Comparison of ENCODE assay signal across 8 cellular contexts in the genomic region with DNA sequence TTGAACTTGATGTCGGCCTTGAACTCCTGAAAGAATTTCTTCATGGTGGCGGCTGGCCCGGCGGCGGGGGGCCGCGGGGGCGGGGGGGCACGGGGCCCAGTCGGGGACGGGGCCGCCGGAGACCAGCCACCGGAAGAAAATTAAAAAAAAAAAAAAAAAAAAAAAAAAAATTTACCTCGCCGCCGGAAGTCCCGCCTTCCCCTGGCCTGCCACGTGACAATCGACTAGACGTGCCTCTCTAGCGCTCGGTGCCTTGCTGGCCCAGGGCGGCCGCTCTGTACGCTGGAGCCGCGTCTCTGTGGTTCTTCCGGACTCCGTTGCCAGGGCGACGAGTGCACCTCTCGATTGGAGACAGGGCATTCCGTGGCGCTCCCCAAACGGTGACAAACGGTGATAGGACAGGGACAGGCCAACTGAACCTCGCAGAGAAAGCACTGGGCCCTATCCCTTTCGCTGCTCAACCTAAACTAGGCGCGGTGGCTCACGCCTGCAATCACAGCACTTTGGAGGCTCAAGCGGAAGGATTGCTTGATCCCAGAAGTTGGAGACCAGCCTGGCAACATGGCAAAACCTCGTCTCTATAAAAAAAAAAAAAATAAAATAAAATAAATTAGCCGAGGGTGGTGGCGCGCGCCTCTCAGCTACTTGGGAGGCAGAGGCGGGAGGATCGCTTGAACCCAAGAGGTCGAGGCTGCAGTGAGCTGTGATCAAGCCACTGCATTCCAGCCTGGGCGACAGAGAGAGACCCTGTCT. TPM values are rescaled to one million over a fixed set of nuclear protein-coding genes. Genes with fewer than 3 reads are reported as not detected.
DNase-seq lines count a peak whose midpoint lies in the region; ATAC-seq and TF ChIP-seq lines count a peak whose summit lies in the region.

A gene with protein sequence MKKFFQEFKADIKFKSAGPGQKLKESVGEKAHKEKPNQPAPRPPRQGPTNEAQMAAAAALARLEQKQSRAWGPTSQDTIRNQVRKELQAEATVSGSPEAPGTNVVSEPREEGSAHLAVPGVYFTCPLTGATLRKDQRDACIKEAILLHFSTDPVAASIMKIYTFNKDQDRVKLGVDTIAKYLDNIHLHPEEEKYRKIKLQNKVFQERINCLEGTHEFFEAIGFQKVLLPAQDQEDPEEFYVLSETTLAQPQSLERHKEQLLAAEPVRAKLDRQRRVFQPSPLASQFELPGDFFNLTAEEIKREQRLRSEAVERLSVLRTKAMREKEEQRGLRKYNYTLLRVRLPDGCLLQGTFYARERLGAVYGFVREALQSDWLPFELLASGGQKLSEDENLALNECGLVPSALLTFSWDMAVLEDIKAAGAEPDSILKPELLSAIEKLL (minus strand): TSS at position 141 of the 753 bp plus-strand sequence. CDS start 97 bp downstream, at position 44.

- BruUV-seq in PC-9 (replicated peaks; lab: Mats Ljungman, UMichigan) = TSS peak; percentile 68

- CTCF ChIA-PET in PC-9 (lab: Charles Lee) = no interaction called here

- no peaks in the 10 kb centered on the region for H3K27me3 ChIP-seq in PC-9 (ENCODE audit: insufficient read depth, low read depth)
- no peaks in the 10 kb centered on the region for H3K27me3 ChIP-seq in mucosa of rectum (ENCODE audit: control insufficient read depth in 2 of 2, insufficient read depth in 2 of 2, low read length in 2 of 2)

- no peaks in the 10 kb centered on the region for H3K9me3 ChIP-seq in PC-9 (ENCODE audit: insufficient read depth, low read depth)
- no peaks in the 10 kb centered on the region for H3K9me3 ChIP-seq in mucosa of rectum (ENCODE audit: control insufficient read depth in 2 of 2, low read length in 2 of 2)

- H3K79me2 ChIP-seq in PC-9 (ENCODE audit: low read depth) = peaks cover 20% of the 10 kb centered on the region

- H2AFZ ChIP-seq in PC-9 = peak within 1 kb of the TSS; percentile 72; the same call in 1 of the 2 replicates

- H3F3A ChIP-seq in PC-9 (ENCODE audit: insufficient read depth, low read depth) = no peaks in the 10 kb centered on the region

- peak; percentile 84 for ATAC-seq in GM21619 (IDR thresholded peaks at IDR 0.05; ENCODE audit: unreplicated experiment)

- H3K4me2 ChIP-seq in PC-9 = peak within 1 kb of the TSS; percentile 77

- POLR2A ChIA-PET in PC-9 (lab: Charles Lee; ENCODE audit: unreplicated experiment) = no interaction called here

- intact Hi-C loops in PC-9 (cut with micrococcal nuclease; ENCODE audit: unreplicated experiment) = loop anchor here (1.0 to 5.0 kb wide), 2 partner anchors 13 to 179 kb away; a partner anchor contains a TSS

- peaks cover 11% of the 10 kb centered on the region for H4K20me1 ChIP-seq in PC-9 (ENCODE audit: insufficient read depth)

- H3K9ac ChIP-seq in mucosa of rectum (ENCODE audit: low read depth in 1 of 2, low read length in 2 of 2) = peak within 1 kb of the TSS; percentile 64 to 66

- 0 out of 2 replicates have a peak within 1 kb of the TSS, but pooled peaks have one; percentile 43 for H3K27ac ChIP-seq in PC-9
- peak within 1 kb of the TSS; percentile 63 to 80 for H3K27ac ChIP-seq in mucosa of rectum (ENCODE audit: low read depth in 2 of 2, low read length in 2 of 2)

- H3K36me3 ChIP-seq in PC-9 (ENCODE audit: low read depth) (no peaks in the 10 kb centered on the region), mucosa of rectum (ENCODE audit: control insufficient read depth in 2 of 2, insufficient read depth in 2 of 2, low read length in 2 of 2) (peaks cover 13 to 14% of the 10 kb centered on the region in 2 donors)

- peak; percentile 21 for TF ChIP-seq POLR2A in erythroblast (IDR thresholded peaks at IDR 0.05; ENCODE audit: low read length)

- H3K4me3 ChIP-seq in Jurkat, Clone E6-1 (ENCODE audit: low read length) = peak within 1 kb of the TSS; percentile 67
- H3K4me3 ChIP-seq in PC-9 (peak within 1 kb of the TSS; percentile 64), mucosa of rectum (ENCODE audit: low read length in 2 of 2) (peak within 1 kb of the TSS; percentile 83 to 90)

- no peak for TF ChIP-seq CTCF in PC-9 (conservative IDR thresholded peaks at IDR 0.05)

- no peaks in the 10 kb centered on the region for H3K9me2 ChIP-seq in PC-9 (ENCODE audit: insufficient read depth)

- DNase-seq in DMS 273 (lab: John Stamatoyannopoulos, UW; ENCODE audit: unreplicated experiment) (peak; percentile 99), PC-9 (peak; percentile 94), erythroblast (lab: John Stamatoyannopoulos, UW) (peak; percentile 99 to 100)
- DNase-seq in Jurkat, Clone E6-1 (ENCODE audit: low read depth, low spot score) = peak; percentile 98
- DNase-seq in activated T-cell treated with anti-CD3 and anti-CD28 coated beads, Interleukin-2, amount 50 U/mL, for 1 hour = peak; percentile 97
- peak; percentile 97 for DNase-seq in stimulated activated CD8-positive, alpha-beta memory T cell treated with anti-CD3 and anti-CD28 coated beads, Interleukin-4, amount 100 ng/mL, for 48 hours

- H3K4me1 ChIP-seq in PC-9 (replicated peaks; ENCODE audit: insufficient read depth) (no peaks in the 10 kb centered on the region), mucosa of rectum (ENCODE audit: control insufficient read depth in 2 of 2, insufficient read depth in 2 of 2, low read length in 2 of 2) (peaks cover 12 to 13% of the 10 kb centered on the region in 2 donors)

RNA-seq across cellular contexts. Expression of the gene that starts here (rescaled TPM):
- 49.4 TPM for polyA plus RNA-seq in Jurkat, Clone E6-1 (2012; ENCODE audit: insufficient read depth, insufficient read length)
- 79.4 and 94.7 TPM in 2 replicates for total RNA-seq in PC-9 (2021)

Comparison
In these comparisons a context has a peak if more than half of its experiments do, and no peak if none do; other contexts are left out.
1. Peak in every context shown above with its lines: DNase-seq, ATAC-seq, H3K4me3 ChIP-seq and H3K27ac ChIP-seq.